ENCODE assay signal across 18 cellular contexts in the genomic region with DNA sequence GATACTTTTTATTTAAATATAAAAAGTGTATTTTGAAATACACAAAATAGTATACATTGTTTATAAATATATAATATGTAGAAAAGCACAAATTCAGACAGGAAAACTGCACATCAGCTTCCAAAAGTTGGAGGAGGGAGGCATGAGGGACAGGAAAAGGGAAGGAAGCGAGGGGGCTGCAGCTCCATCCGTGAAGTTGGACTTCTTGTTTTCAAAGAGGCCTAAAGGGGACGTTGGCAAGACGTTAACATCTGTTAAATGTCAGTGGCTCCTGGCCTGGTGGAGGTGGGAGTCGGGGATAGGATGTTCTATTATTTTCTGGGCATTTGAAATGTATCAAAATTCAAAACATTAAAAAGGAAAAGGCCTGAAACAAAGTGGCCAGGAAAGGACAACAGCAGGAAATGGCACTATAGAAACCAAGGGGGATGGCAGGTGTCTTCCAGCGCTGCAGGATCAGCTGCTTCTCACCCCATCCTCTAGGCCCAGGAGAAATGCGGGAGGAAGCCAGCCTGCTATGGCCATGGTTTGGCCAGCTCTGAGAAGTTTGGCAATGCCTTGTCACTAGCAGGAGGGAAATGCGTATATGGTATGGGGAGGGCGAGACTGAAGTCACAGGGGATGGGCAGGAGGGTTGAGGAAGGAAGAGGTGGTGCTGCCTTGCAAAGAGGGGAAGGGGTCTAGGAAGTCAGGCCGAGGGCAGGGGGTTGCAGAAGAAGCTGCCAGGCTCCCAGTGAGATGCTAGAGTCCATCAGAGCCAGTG. TPM values are rescaled to one million over a fixed set of nuclear protein-coding genes. Genes with fewer than 3 reads are reported as not detected.
DNase-seq lines count a peak whose midpoint lies in the region; ATAC-seq and TF ChIP-seq lines count a peak whose summit lies in the region.
"Had no signal": no experiment of that assay in that cellular context is flagged by ENCODE, and none has a peak within 500 bp of the region (broad histone marks: within the 10 kb centered on the region; RNA-seq: fewer than 3 reads in every experiment).

No MANE protein-coding gene starts in this region.

- H3K4me1 Mint-ChIP-seq in endothelial cell (ENCODE audit: unreplicated experiment): peaks cover 55% of the 10 kb centered on the region

- H3K27ac ChIP-seq in KOPT-K1 (ENCODE audit: low read depth, low read length, poor library complexity, severe bottlenecking) (peak overlapping the region; percentile 61), neutrophil (peak overlapping the region; percentile 90)
- H3K27ac ChIP-seq: C4-2B, cardiac muscle cell, ovary, testis had no signal

- H3K9me3 ChIP-seq in KOPT-K1 (ENCODE audit: insufficient read depth, low read length, poor library complexity, severe bottlenecking): no peaks in the 10 kb centered on the region
- H3K9me3 ChIP-seq in neutrophil: no peaks in the 10 kb centered on the region
- H3K9me3 ChIP-seq: ovary, testis had no signal

- H3K27ac Mint-ChIP-seq in endothelial cell (ENCODE audit: unreplicated experiment): peak overlapping the region; percentile 95
- H3K27ac Mint-ChIP-seq: activated T-helper 1 cell treated with anti-CD3 and anti-CD28 coated beads, Interleukin-12 subunit alpha, Interleukin-12 subunit beta, Interleukin-2, Interleukin-4 antibody, amounts not matched to agents 30 ng/mL and 10 ng/mL and 1 ng/mL, durations not matched to agents 14 hours and 24 hours and 36 hours had no signal

- no peaks in the 10 kb centered on the region for H3K9me3 Mint-ChIP-seq in endothelial cell (ENCODE audit: unreplicated experiment)
- H3K9me3 Mint-ChIP-seq: activated T-helper 1 cell treated with anti-CD3 and anti-CD28 coated beads, Interleukin-12 subunit alpha, Interleukin-12 subunit beta, Interleukin-2, Interleukin-4 antibody, amounts not matched to agents 30 ng/mL and 10 ng/mL and 1 ng/mL, durations not matched to agents 14 hours and 24 hours and 36 hours had no signal

- ATAC-seq in GM18909 (IDR thresholded peaks at IDR 0.05; ENCODE audit: poor library complexity, unreplicated experiment) (no peak), HG02678 (IDR thresholded peaks at IDR 0.05; ENCODE audit: unreplicated experiment) (no peak)
- ATAC-seq: Panc1 had no signal

- peak overlapping the region; percentile 33 for H3K4me3 Mint-ChIP-seq in endothelial cell (ENCODE audit: unreplicated experiment)
- H3K4me3 Mint-ChIP-seq: activated T-helper 1 cell treated with anti-CD3 and anti-CD28 coated beads, Interleukin-12 subunit alpha, Interleukin-12 subunit beta, Interleukin-2, Interleukin-4 antibody, amounts not matched to agents 30 ng/mL and 10 ng/mL and 1 ng/mL, durations not matched to agents 14 hours and 24 hours and 36 hours had no signal

- H3K36me3 ChIP-seq in KOPT-K1 (ENCODE audit: insufficient read depth, low read length) (no peaks in the 10 kb centered on the region), neutrophil (peaks cover 15% of the 10 kb centered on the region)
- H3K36me3 ChIP-seq: cardiac muscle cell, ovary had no signal

- peaks cover 54 to 63% of the 10 kb centered on the region in 2 experiments for H3K4me1 ChIP-seq in neutrophil (ENCODE audit: control insufficient read depth in 1 of 2, insufficient read depth in 1 of 2, low read depth in 1 of 2, low read length in 1 of 2)
- H3K4me1 ChIP-seq: testis had no signal

- no peaks in the 10 kb centered on the region for H3K36me3 Mint-ChIP-seq in endothelial cell (ENCODE audit: low read depth, unreplicated experiment)

- peaks cover 9% of the 10 kb centered on the region for H3K27me3 ChIP-seq in neutrophil
- H3K27me3 ChIP-seq: ovary, testis had no signal

- peaks cover 12% of the 10 kb centered on the region for H3K27me3 Mint-ChIP-seq in endothelial cell (ENCODE audit: unreplicated experiment)

- TF ChIP-seq CTCF in endothelial cell (IDR thresholded peaks at IDR 0.05; ENCODE audit: unreplicated experiment) (no peak), neutrophil (IDR thresholded peaks at IDR 0.05) (no peak)

- DNase-seq in CD1c-positive myeloid dendritic cell (ENCODE audit: extremely low spot score): peak; percentile 40
- peak; percentile 30 for DNase-seq in endothelial cell (ENCODE audit: low spot score)
- no peak for DNase-seq in NCI-H1105 (lab: John Stamatoyannopoulos, UW)
- DNase-seq: effector memory CD4-positive, alpha-beta T cell; NCI-H1092 treated with DMSO at 0.1 percent for 48 hours; NCI-H69; ovary; SW 1271; testis had no signal

- H3K4me3 ChIP-seq in neutrophil (ENCODE audit: low read depth in 1 of 2, low read length in 1 of 2): peak overlapping the region; percentile 69 to 79
- H3K4me3 ChIP-seq: cardiac muscle cell, ovary, skin epidermis, testis had no signal

RNA-seq across cellular contexts. Expression of a gene that starts 6.4 kb away (rescaled TPM):
- total RNA-seq in endothelial cell (ENCODE audit: unreplicated experiment): 2.1 TPM
- total RNA-seq: cardiac muscle cell had no signal

RNA-seq across cellular contexts. Expression of a gene that starts 18.8 kb away (rescaled TPM):
- 268 TPM for total RNA-seq in endothelial cell (ENCODE audit: unreplicated experiment)

RNA-seq across cellular contexts. Expression of a gene that starts 19.4 kb away (rescaled TPM):
- total RNA-seq in endothelial cell (ENCODE audit: unreplicated experiment): 8.3 TPM

RNA-seq across cellular contexts. Expression of a gene that starts 33.3 kb away (rescaled TPM):
- 38.0 TPM for total RNA-seq in endothelial cell (ENCODE audit: unreplicated experiment)

RNA-seq across cellular contexts. Expression of a gene that starts 35.7 kb away (rescaled TPM):
- total RNA-seq in endothelial cell (ENCODE audit: unreplicated experiment): 13.1 TPM
